8 cellular contexts compared by ENCODE assay signal in genomic region chr1:207751790-207752455, GRCh38. TPM values are rescaled to one million over a fixed set of nuclear protein-coding genes. Genes with fewer than 3 reads are reported as not detected.
A peak's percentile ranks its signal among the peaks of the same experiment; 100 is the strongest.
DNase-seq lines count a peak whose midpoint lies in the region; ATAC-seq and TF ChIP-seq lines count a peak whose summit lies in the region.

TSS of gene CD46 (plus strand) at chr1:207752054. CDS start at chr1:207752213, 159 bp downstream.

- H3K4me2 ChIP-seq in OCI-LY1 (ENCODE audit: low read length) = peak within 1 kb of the TSS; percentile 78

- H3K36me3 ChIP-seq in HUES64 (ENCODE audit: insufficient read depth, low read length) (peaks cover 9% of the 10 kb centered on the region), OCI-LY1 (ENCODE audit: insufficient read depth, low read length) (peaks cover 2% of the 10 kb centered on the region; the same call in 1 of the 2 replicates)

- WGBS in HUES64 = under 1% methylated on average over 55 of the region's 55 CpGs

- DNase-seq in Calu3 (peak; percentile 99), endothelial cell (ENCODE audit: low spot score) (peak; percentile 95), midbrain (lab: John Stamatoyannopoulos, UW) (peak; percentile 94)
- peak; percentile 93 for DNase-seq in activated CD8-positive, alpha-beta memory T cell treated with anti-CD3 and anti-CD28 coated beads, Interleukin-2, amount 50 U/mL, for 4 hours
- DNase-seq in stimulated activated CD8-positive, alpha-beta memory T cell treated with anti-CD3 and anti-CD28 coated beads, Interleukin-2, amount 100 ng/mL, for 1 hour (ENCODE audit: low read depth in 2 of 2) = peak; percentile 79 to 85

- peaks cover 39% of the 10 kb centered on the region for H3K79me2 ChIP-seq in OCI-LY1 (ENCODE audit: insufficient read depth, low read length)

- H3K9me3 Mint-ChIP-seq in Calu3 (ENCODE audit: low read depth, unreplicated experiment) (no peaks in the 10 kb centered on the region), endothelial cell (ENCODE audit: unreplicated experiment) (no peaks in the 10 kb centered on the region)

- H3K9ac ChIP-seq in HUES64 (ENCODE audit: low read depth, low read length) = peak within 1 kb of the TSS; percentile 85
- H3K9ac ChIP-seq in OCI-LY1 (ENCODE audit: low read length) = peak within 1 kb of the TSS; percentile 69

- no peaks in the 10 kb centered on the region for H3F3A ChIP-seq in OCI-LY1 (ENCODE audit: insufficient read depth, low read length)

- H3K27me3 ChIP-seq in HUES64 (ENCODE audit: insufficient read depth, low read length) (no peaks in the 10 kb centered on the region), OCI-LY1 (ENCODE audit: insufficient read depth, low read length) (no peaks in the 10 kb centered on the region)

- peaks cover 66% of the 10 kb centered on the region for H3K4me1 Mint-ChIP-seq in Calu3 (ENCODE audit: low read depth, unreplicated experiment)
- H3K4me1 Mint-ChIP-seq in endothelial cell (ENCODE audit: unreplicated experiment) = peaks cover 43% of the 10 kb centered on the region

- H3K4me1 ChIP-seq in HUES64 (ENCODE audit: insufficient read depth, low read length) = peaks cover 33% of the 10 kb centered on the region
- peaks cover 56% of the 10 kb centered on the region for H3K4me1 ChIP-seq in OCI-LY1 (ENCODE audit: insufficient read depth, low read length, severe bottlenecking)

- peak within 1 kb of the TSS; percentile 94 for H3K4me3 Mint-ChIP-seq in Calu3 (ENCODE audit: low read depth, unreplicated experiment)
- H3K4me3 Mint-ChIP-seq in endothelial cell (ENCODE audit: unreplicated experiment) = peak within 1 kb of the TSS; percentile 100

- peak within 1 kb of the TSS; percentile 80 for H3K27ac ChIP-seq in HUES64 (ENCODE audit: low read depth, low read length)
- peak within 1 kb of the TSS; percentile 14 for H3K27ac ChIP-seq in OCI-LY1 (ENCODE audit: low read depth, low read length, poor library complexity, severe bottlenecking)

- CTCF ChIA-PET in Calu3 (lab: Charles Lee) = interaction anchor here (0.6 to 2.0 kb wide), 3 partner anchors 20 to 53 kb away, joined by 3 to 7 read pairs (median 4); no protein-coding TSS in a partner anchor

- TF ChIP-seq CTCF in Calu3 (IDR thresholded peaks at IDR 0.05; ENCODE audit: unreplicated experiment) (no peak), OCI-LY1 (IDR thresholded peaks at IDR 0.05; ENCODE audit: low read length) (no peak), endothelial cell (IDR thresholded peaks at IDR 0.05; ENCODE audit: unreplicated experiment) (no peak)

- H3K27me3 Mint-ChIP-seq in Calu3 (ENCODE audit: unreplicated experiment) (no peaks in the 10 kb centered on the region), endothelial cell (ENCODE audit: unreplicated experiment) (peaks cover 5% of the 10 kb centered on the region)

- peak; percentile 94 for ATAC-seq in GM21447 (IDR thresholded peaks at IDR 0.05; ENCODE audit: unreplicated experiment)

- H3K36me3 Mint-ChIP-seq in Calu3 (ENCODE audit: insufficient read depth, unreplicated experiment) = peaks cover 58% of the 10 kb centered on the region
- H3K36me3 Mint-ChIP-seq in endothelial cell (ENCODE audit: low read depth, unreplicated experiment) = peaks cover 3% of the 10 kb centered on the region

- H2AFZ ChIP-seq in OCI-LY1 (ENCODE audit: low read length) = no peak within 1 kb of the TSS

- BruUV-seq in Calu3 (replicated peaks; lab: Mats Ljungman, UMichigan) = no TSS peak

- intact Hi-C loops in Calu3 (cut with micrococcal nuclease; ENCODE audit: unreplicated experiment) = loop anchor here (5.0 kb wide), 1 partner anchor 55 kb away; no protein-coding TSS in a partner anchor

- no peaks in the 10 kb centered on the region for H3K9me2 ChIP-seq in OCI-LY1 (ENCODE audit: low read depth, low read length)

- H3K9me3 ChIP-seq in HUES64 (ENCODE audit: insufficient read depth, low read depth, low read length) (no peaks in the 10 kb centered on the region), OCI-LY1 (ENCODE audit: low read length) (no peaks in the 10 kb centered on the region)

- H3K27ac Mint-ChIP-seq in Calu3 (ENCODE audit: unreplicated experiment) (peak within 1 kb of the TSS; percentile 91), endothelial cell (ENCODE audit: unreplicated experiment) (peak within 1 kb of the TSS; percentile 93)

- H3K4me3 ChIP-seq in HUES64 (ENCODE audit: low read length) (peak within 1 kb of the TSS; percentile 78), OCI-LY1 (ENCODE audit: low read depth, low read length, poor library complexity, severe bottlenecking) (peak within 1 kb of the TSS; percentile 72)

- H4K20me1 ChIP-seq in OCI-LY1 (ENCODE audit: insufficient read depth, low read length) = no peaks in the 10 kb centered on the region

RNA-seq across cellular contexts. Expression of gene CD46, which starts in this region (rescaled TPM):
- total RNA-seq in Calu3 (2022) (487 and 635 TPM in 2 replicates), endothelial cell (ENCODE audit: unreplicated experiment) (116 TPM)
- polyA plus RNA-seq in HUES64 (2013, experiment 1 of 2) = 55.8 TPM
- 67.6 TPM for polyA plus RNA-seq in HUES64 (2013, experiment 2 of 2)

Comparison
In these comparisons a context has a peak if more than half of its experiments do, and no peak if none do; other contexts are left out.
1. Peak in every context shown above with its lines: DNase-seq, ATAC-seq, H3K4me3 ChIP-seq and H3K27ac ChIP-seq.